ENCODE assay signal across 12 cellular contexts in the genomic region with DNA sequence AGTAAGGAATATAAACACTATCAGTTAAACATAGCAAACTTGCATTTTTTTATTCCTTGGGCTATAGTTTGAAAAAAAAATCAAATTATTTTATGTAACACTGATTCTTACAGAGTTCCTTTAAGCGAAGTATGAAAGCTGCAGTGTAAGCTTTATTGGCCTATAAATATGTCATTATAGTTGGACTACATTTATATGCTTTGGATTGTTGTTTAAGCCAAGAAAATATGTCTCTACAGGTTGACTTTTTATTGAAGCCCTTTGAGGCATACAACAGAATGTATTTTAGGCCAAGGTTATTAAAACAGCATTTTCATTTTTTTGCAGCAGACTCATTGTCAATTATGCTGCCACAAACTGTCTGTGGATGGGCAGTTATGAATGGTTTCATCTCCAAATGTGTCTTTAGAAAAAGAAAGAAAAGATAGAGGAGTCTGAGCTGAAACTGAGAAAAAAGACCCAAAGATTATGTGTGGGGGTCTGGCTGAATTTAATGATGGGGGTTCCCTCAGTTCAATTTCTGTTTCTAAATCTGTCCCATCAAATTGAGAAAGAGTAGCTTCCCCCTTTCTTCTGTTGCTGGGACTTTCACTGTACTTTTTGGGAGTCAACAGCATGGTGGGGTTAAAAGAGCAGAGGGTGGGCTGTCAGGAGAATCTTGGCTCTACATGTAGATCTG. TPM values are rescaled to one million over a fixed set of nuclear protein-coding genes. Genes with fewer than 3 reads are reported as not detected.
DNase-seq lines count a peak whose midpoint lies in the region; ATAC-seq, FAIRE-seq and TF ChIP-seq lines count a peak whose summit lies in the region.
"Had no signal": no experiment of that assay in that cellular context is flagged by ENCODE, and none has a peak within 500 bp of the region (broad histone marks: within the 10 kb centered on the region; RNA-seq: fewer than 3 reads in every experiment).

No MANE protein-coding gene starts in this region.

- peaks cover 9% of the 10 kb centered on the region for H3K79me2 ChIP-seq in keratinocyte (ENCODE audit: control insufficient read depth, insufficient read depth, low read length)

- H3K9me3 Mint-ChIP-seq in activated CD8-positive, alpha-beta memory T cell treated with anti-CD3 and anti-CD28 coated beads, Interleukin-2, amount 10 ng/mL, durations not matched to agents 7 days and 5 days (ENCODE audit: low read depth): no peaks in the 10 kb centered on the region
- H3K9me3 Mint-ChIP-seq: WTC11 had no signal

- peaks cover 66% of the 10 kb centered on the region for H3K36me3 Mint-ChIP-seq in activated CD8-positive, alpha-beta memory T cell treated with anti-CD3 and anti-CD28 coated beads, Interleukin-2, amount 10 ng/mL, durations not matched to agents 7 days and 5 days
- H3K36me3 Mint-ChIP-seq: WTC11 had no signal

- no peak for TF ChIP-seq CTCF in VCaP (conservative IDR thresholded peaks at IDR 0.05)
- TF ChIP-seq CTCF in keratinocyte (optimal IDR thresholded peaks at IDR 0.05 in 1 of 3, IDR thresholded peaks at IDR 0.05 in 1 of 3, conservative IDR thresholded peaks at IDR 0.05 in 1 of 3; ENCODE audit: extremely low read depth in 1 of 3, insufficient read depth in 2 of 3, low read length in 3 of 3): no peak

- H3K27ac ChIP-seq in VCaP (peak overlapping the region; percentile 86), keratinocyte (ENCODE audit: control insufficient read depth, insufficient read depth, low read length) (peak overlapping the region; percentile 50), subcutaneous abdominal adipose tissue (ENCODE audit: low read depth, low read length) (peak overlapping the region; percentile 100)

- CTCF ChIA-PET in activated CD8-positive, alpha-beta memory T cell treated with anti-CD3 and anti-CD28 coated beads, Interleukin-2, amount 10 ng/mL, durations not matched to agents 7 days and 5 days (lab: Charles Lee): interaction anchor here (0.8 to 2.7 kb wide), 8 partner anchors 12 to 193 kb away, joined by 3 to 13 read pairs (median 3); no protein-coding TSS in a partner anchor

- peak overlapping the region; percentile 69 for H3K27ac Mint-ChIP-seq in activated CD8-positive, alpha-beta memory T cell treated with anti-CD3 and anti-CD28 coated beads, Interleukin-2, amount 10 ng/mL, durations not matched to agents 7 days and 5 days

- ATAC-seq in activated CD8-positive, alpha-beta memory T cell treated with anti-CD3 and anti-CD28 coated beads, Interleukin-2, amount 10 ng/mL, durations not matched to agents 7 days and 5 days: no peak
- ATAC-seq in HG03025 (IDR thresholded peaks at IDR 0.05; ENCODE audit: low FRiP score, unreplicated experiment) (no peak), GM21526 (IDR thresholded peaks at IDR 0.05; ENCODE audit: low FRiP score, unreplicated experiment) (no peak)
- ATAC-seq: WTC11 had no signal

- no peaks in the 10 kb centered on the region for H3K9me1 ChIP-seq in keratinocyte (ENCODE audit: control insufficient read depth, extremely low read depth, insufficient read depth, low read length)

- H2AFZ ChIP-seq in keratinocyte (ENCODE audit: control insufficient read depth, low read length): no peak overlapping the region

- H3K9me3 ChIP-seq in keratinocyte (ENCODE audit: control insufficient read depth, low read depth, low read length) (no peaks in the 10 kb centered on the region), subcutaneous abdominal adipose tissue (ENCODE audit: control insufficient read depth in 5 of 5, low read length in 5 of 5) (no peaks in the 10 kb centered on the region)

- dilution Hi-C loops in keratinocyte (cut with MboI; ENCODE audit: extremely low pct_ligation_motif_present, low sequenced_read_pairs): no loop called here

- no peak overlapping the region for H3K4me3 Mint-ChIP-seq in activated CD8-positive, alpha-beta memory T cell treated with anti-CD3 and anti-CD28 coated beads, Interleukin-2, amount 10 ng/mL, durations not matched to agents 7 days and 5 days
- H3K4me3 Mint-ChIP-seq: WTC11 had no signal

- H3K27me3 Mint-ChIP-seq in activated CD8-positive, alpha-beta memory T cell treated with anti-CD3 and anti-CD28 coated beads, Interleukin-2, amount 10 ng/mL, durations not matched to agents 7 days and 5 days: no peaks in the 10 kb centered on the region

- no peak for DNase-seq in activated CD8-positive, alpha-beta memory T cell treated with anti-CD3 and anti-CD28 coated beads, Interleukin-2, amount 10 ng/mL, durations not matched to agents 7 days and 5 days
- DNase-seq in activated CD8-positive, alpha-beta memory T cell treated with anti-CD3 and anti-CD28 coated beads, Interleukin-2, amount 50 U/mL, for 4 hours: no peak
- DNase-seq in keratinocyte (ENCODE audit: low read depth, low spot score): no peak
- DNase-seq in GM12891 (ENCODE audit: insufficient read length, low spot score): no peak
- DNase-seq: anterior cingulate cortex, NCI-H187 treated with DMSO at 0.1 percent for 48 hours, posterior cingulate gyrus had no signal

- peak overlapping the region in 1 of 3 experiments; percentile 25 for H3K4me3 ChIP-seq in keratinocyte (ENCODE audit: control insufficient read depth in 2 of 3, extremely low read depth in 1 of 3, insufficient read depth in 2 of 3, low read depth in 1 of 3, low read length in 3 of 3)
- no peak overlapping the region for H3K4me3 ChIP-seq in subcutaneous abdominal adipose tissue (ENCODE audit: low read depth in 1 of 5, low read length in 5 of 5)

- H3K36me3 ChIP-seq in keratinocyte (ENCODE audit: control insufficient read depth in 2 of 2, extremely low read depth in 1 of 2, insufficient read depth in 2 of 2, low read length in 2 of 2) (peaks cover 0 to 8% of the 10 kb centered on the region in 2 experiments), subcutaneous abdominal adipose tissue (ENCODE audit: control insufficient read depth in 5 of 5, insufficient read depth in 5 of 5, low read length in 5 of 5) (peaks cover 0 to 5% (median 0%) of the 10 kb centered on the region in 5 donors)

- peaks cover 50% of the 10 kb centered on the region for H3K4me1 Mint-ChIP-seq in activated CD8-positive, alpha-beta memory T cell treated with anti-CD3 and anti-CD28 coated beads, Interleukin-2, amount 10 ng/mL, durations not matched to agents 7 days and 5 days

- H4K20me1 ChIP-seq in keratinocyte (ENCODE audit: control insufficient read depth, extremely low read depth, insufficient read depth, low read length): no peaks in the 10 kb centered on the region

- H3K27me3 ChIP-seq in keratinocyte (ENCODE audit: control insufficient read depth, extremely low read depth, insufficient read depth, low read length): no peaks in the 10 kb centered on the region
- H3K27me3 ChIP-seq in subcutaneous abdominal adipose tissue (ENCODE audit: control insufficient read depth in 5 of 5, insufficient read depth in 4 of 5, low read length in 5 of 5): no peaks in the 10 kb centered on the region

- peak overlapping the region; percentile 81 for H3K4me2 ChIP-seq in keratinocyte (ENCODE audit: control insufficient read depth, extremely low read depth, insufficient read depth, low read depth, low read length)

- no peak for TF ChIP-seq POLR2A in GM12891 (IDR thresholded peaks at IDR 0.05; ENCODE audit: low read depth, low read length)

- FAIRE-seq in keratinocyte (lab: Jason Lieb, UNC) (no peak), GM12891 (lab: Jason Lieb, UNC) (no peak)

- H3K9ac ChIP-seq in keratinocyte (ENCODE audit: control insufficient read depth, extremely low read depth, insufficient read depth, low read length): no peak overlapping the region
- peak overlapping the region in 2 of 5 donors; percentile 59 to 93 for H3K9ac ChIP-seq in subcutaneous abdominal adipose tissue (ENCODE audit: low read length in 5 of 5)

- H3K4me1 ChIP-seq in keratinocyte (ENCODE audit: control insufficient read depth, extremely low read depth, insufficient read depth, low read length) (peaks cover 28% of the 10 kb centered on the region), subcutaneous abdominal adipose tissue (ENCODE audit: control insufficient read depth in 5 of 5, insufficient read depth in 5 of 5, low read length in 5 of 5) (peaks cover 0 to 45% (median 32%) of the 10 kb centered on the region in 5 donors)

TF ChIP-seq in GM12891, 5 proteins besides CTCF, POLR2A, EP300 and RAD21:
- TF ChIP-seq PAX5 (IDR thresholded peaks at IDR 0.05; ENCODE audit: insufficient read depth, low read length, severe bottlenecking) (no peak), SPI1 (IDR thresholded peaks at IDR 0.05; ENCODE audit: low read depth, low read length) (no peak), POLR2AphosphoS5 (IDR thresholded peaks at IDR 0.05; ENCODE audit: low read depth, low read length) (no peak), TAF1 (IDR thresholded peaks at IDR 0.05; ENCODE audit: low read depth, low read length) (no peak), POU2F2 (IDR thresholded peaks at IDR 0.05; ENCODE audit: low read depth, low read length) (no peak)

RNA-seq across cellular contexts. Expression of a gene that starts 43.1 kb away (rescaled TPM):
- 10 to 100 TPM; 34.8 to 35.9 TPM for total RNA-seq in activated CD8-positive, alpha-beta memory T cell treated with anti-CD3 and anti-CD28 coated beads, Interleukin-2, amount 10 ng/mL, durations not matched to agents 7 days and 5 days
- polyA plus RNA-seq in keratinocyte: 5.1 to 7.0 TPM (median 5.4 TPM) in 3 replicates
- polyA plus RNA-seq in keratinocyte (2011; ENCODE audit: low read depth): 21.8 TPM
- 2.6 and 3.8 TPM in 2 replicates for polyA plus RNA-seq in keratinocyte (2011; cell fraction: cytosol; rRNA removed)
- 10.2 TPM in 2 replicates for polyA plus RNA-seq in keratinocyte (2011; cell fraction: nucleus; rRNA removed)
- polyA plus RNA-seq in keratinocyte (2012; ENCODE audit: low replicate concordance): 6.4 and 15.8 TPM in 2 replicates
- 15.2 to 37.1 TPM (median 28.8 TPM) in 3 replicates for polyA minus RNA-seq in keratinocyte
- 6.1 TPM for polyA minus RNA-seq in keratinocyte (2011; cell fraction: cytosol; rRNA and poly(A)+ RNA removed)
- 24.1 and 47.5 TPM in 2 replicates for polyA minus RNA-seq in keratinocyte (2011; cell fraction: nucleus; rRNA and poly(A)+ RNA removed)
- polyA plus RNA-seq in GM12891 (2012; ENCODE audit: low read depth, missing spikeins): 1.9 TPM

Comparison
In these comparisons a context has a peak if more than half of its experiments do, and no peak if none do; other contexts are left out.
1. H3K27ac ChIP-seq: peak in every context shown above with its lines; median percentile 100 in subcutaneous abdominal adipose tissue; 86 in VCaP; 50 in keratinocyte.